Comparison of ENCODE assay signal across 1 cellular context in the genomic region with DNA sequence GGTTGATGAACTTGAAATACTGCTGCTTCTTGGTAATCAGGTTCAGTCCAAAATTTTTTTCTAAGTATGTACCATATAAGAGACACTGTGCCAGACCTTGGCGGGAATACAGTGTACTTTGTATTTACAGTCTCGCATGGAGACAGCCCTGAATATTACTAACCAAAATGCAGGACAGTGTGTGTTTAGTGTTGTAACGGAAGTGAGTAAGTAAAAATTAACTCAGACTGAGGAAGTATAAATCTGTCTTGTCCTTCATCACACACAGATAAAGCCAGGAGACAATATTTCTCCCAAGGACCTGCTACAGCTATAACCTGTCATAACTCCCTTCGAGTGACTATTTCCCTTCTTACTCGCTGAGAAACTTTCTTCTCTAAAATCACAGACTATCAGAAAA.
TF ChIP-seq lines count a peak whose summit lies in the region.

No MANE protein-coding gene starts in this region.

TF ChIP-seq in HepG2, 621 proteins besides CTCF, POLR2A, EP300 and RAD21 (continued from another document and continues in another):
- TF ChIP-seq, protein P1, sequence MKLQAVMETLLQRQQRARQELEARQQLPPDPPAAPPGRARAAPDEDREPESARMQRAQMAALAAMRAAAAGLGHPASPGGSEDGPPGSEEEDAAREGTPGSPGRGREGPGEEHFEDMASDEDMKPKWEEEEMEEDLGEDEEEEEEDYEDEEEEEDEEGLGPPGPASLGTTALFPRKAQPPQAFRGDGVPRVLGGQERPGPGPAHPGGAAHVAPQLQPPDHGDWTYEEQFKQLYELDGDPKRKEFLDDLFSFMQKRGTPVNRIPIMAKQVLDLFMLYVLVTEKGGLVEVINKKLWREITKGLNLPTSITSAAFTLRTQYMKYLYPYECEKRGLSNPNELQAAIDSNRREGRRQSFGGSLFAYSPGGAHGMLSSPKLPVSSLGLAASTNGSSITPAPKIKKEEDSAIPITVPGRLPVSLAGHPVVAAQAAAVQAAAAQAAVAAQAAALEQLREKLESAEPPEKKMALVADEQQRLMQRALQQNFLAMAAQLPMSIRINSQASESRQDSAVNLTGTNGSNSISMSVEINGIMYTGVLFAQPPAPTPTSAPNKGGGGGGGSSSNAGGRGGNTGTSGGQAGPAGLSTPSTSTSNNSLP (IDR thresholded peaks at IDR 0.05; ENCODE audit: low read depth, low read length) = peak; percentile 56; the same call in 1 of the 2 replicates
- TF ChIP-seq, protein P2, sequence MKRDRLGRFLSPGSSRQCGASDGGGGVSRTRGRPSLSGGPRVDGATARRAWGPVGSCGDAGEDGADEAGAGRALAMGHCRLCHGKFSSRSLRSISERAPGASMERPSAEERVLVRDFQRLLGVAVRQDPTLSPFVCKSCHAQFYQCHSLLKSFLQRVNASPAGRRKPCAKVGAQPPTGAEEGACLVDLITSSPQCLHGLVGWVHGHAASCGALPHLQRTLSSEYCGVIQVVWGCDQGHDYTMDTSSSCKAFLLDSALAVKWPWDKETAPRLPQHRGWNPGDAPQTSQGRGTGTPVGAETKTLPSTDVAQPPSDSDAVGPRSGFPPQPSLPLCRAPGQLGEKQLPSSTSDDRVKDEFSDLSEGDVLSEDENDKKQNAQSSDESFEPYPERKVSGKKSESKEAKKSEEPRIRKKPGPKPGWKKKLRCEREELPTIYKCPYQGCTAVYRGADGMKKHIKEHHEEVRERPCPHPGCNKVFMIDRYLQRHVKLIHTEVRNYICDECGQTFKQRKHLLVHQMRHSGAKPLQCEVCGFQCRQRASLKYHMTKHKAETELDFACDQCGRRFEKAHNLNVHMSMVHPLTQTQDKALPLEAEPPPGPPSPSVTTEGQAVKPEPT (CRISPR knock-in tag; IDR thresholded peaks at IDR 0.05; ENCODE audit: low read depth) = no peak
- TF ChIP-seq RXRB (CRISPR knock-in tag; IDR thresholded peaks at IDR 0.05; ENCODE audit: borderline replicate concordance) (peak; percentile 66), ZNF451 (CRISPR knock-in tag; IDR thresholded peaks at IDR 0.05) (no peak), FOSL2 (CRISPR knock-in tag; IDR thresholded peaks at IDR 0.05) (peak; percentile 70), SNAI1 (CRISPR knock-in tag; IDR thresholded peaks at IDR 0.05; ENCODE audit: borderline replicate concordance) (no peak), ZNF737 (CRISPR knock-in tag; IDR thresholded peaks at IDR 0.05; ENCODE audit: borderline replicate concordance) (no peak), BHLHE40 (IDR thresholded peaks at IDR 0.05; ENCODE audit: low read length) (no peak), ZNF556 (CRISPR knock-in tag; IDR thresholded peaks at IDR 0.05; ENCODE audit: borderline replicate concordance) (no peak), ZNF598 (CRISPR knock-in tag; IDR thresholded peaks at IDR 0.05; ENCODE audit: borderline replicate concordance) (no peak), XRCC5 (optimal IDR thresholded peaks at IDR 0.05; ENCODE audit: low read length) (no peak), TGIF2 (CRISPR knock-in tag; IDR thresholded peaks at IDR 0.05) (no peak), MATR3 (CRISPR knock-in tag; IDR thresholded peaks at IDR 0.05) (no peak), DNMT3B (CRISPR knock-in tag; conservative IDR thresholded peaks at IDR 0.05) (no peak), ADNP (CRISPR knock-in tag; IDR thresholded peaks at IDR 0.05) (no peak), GABPA (IDR thresholded peaks at IDR 0.05; ENCODE audit: low read depth, low read length) (no peak), GABPA (CRISPR knock-in tag; IDR thresholded peaks at IDR 0.05; ENCODE audit: low read depth) (peak; percentile 80), ZNF552 (CRISPR knock-in tag; IDR thresholded peaks at IDR 0.05; ENCODE audit: borderline replicate concordance) (no peak), PAWR (CRISPR knock-in tag; IDR thresholded peaks at IDR 0.05; ENCODE audit: borderline replicate concordance) (no peak), ZSCAN31 (CRISPR knock-in tag; IDR thresholded peaks at IDR 0.05; ENCODE audit: low read depth) (no peak), ZNF367 (CRISPR knock-in tag; IDR thresholded peaks at IDR 0.05; ENCODE audit: borderline replicate concordance) (no peak), ZNF773 (CRISPR knock-in tag; IDR thresholded peaks at IDR 0.05; ENCODE audit: borderline replicate concordance) (no peak), RXRA (CRISPR knock-in tag; IDR thresholded peaks at IDR 0.05) (no peak), U2AF2 (IDR thresholded peaks at IDR 0.05; ENCODE audit: low read depth, low read length) (no peak), RFX3 (CRISPR knock-in tag; IDR thresholded peaks at IDR 0.05) (no peak), ZNF484 (CRISPR knock-in tag; IDR thresholded peaks at IDR 0.05; ENCODE audit: borderline replicate concordance, low read depth) (no peak), TAF1 (CRISPR knock-in tag; IDR thresholded peaks at IDR 0.05) (no peak), PTBP1 (IDR thresholded peaks at IDR 0.05; ENCODE audit: low read depth, low read length, poor library complexity, severe bottlenecking) (no peak), ZNF891 (CRISPR knock-in tag; IDR thresholded peaks at IDR 0.05) (no peak), KAT8 (CRISPR knock-in tag; IDR thresholded peaks at IDR 0.05) (peak; percentile 51; the same call in 1 of the 2 replicates), HOXA7 (CRISPR knock-in tag; IDR thresholded peaks at IDR 0.05) (no peak), ZNF839 (CRISPR knock-in tag; IDR thresholded peaks at IDR 0.05; ENCODE audit: borderline replicate concordance) (no peak)
- TF ChIP-seq, protein P3, sequence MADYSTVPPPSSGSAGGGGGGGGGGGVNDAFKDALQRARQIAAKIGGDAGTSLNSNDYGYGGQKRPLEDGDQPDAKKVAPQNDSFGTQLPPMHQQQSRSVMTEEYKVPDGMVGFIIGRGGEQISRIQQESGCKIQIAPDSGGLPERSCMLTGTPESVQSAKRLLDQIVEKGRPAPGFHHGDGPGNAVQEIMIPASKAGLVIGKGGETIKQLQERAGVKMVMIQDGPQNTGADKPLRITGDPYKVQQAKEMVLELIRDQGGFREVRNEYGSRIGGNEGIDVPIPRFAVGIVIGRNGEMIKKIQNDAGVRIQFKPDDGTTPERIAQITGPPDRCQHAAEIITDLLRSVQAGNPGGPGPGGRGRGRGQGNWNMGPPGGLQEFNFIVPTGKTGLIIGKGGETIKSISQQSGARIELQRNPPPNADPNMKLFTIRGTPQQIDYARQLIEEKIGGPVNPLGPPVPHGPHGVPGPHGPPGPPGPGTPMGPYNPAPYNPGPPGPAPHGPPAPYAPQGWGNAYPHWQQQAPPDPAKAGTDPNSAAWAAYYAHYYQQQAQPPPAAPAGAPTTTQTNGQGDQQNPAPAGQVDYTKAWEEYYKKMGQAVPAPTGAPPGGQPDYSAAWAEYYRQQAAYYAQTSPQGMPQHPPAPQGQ (CRISPR knock-in tag; IDR thresholded peaks at IDR 0.05; ENCODE audit: borderline replicate concordance) = no peak
- TF ChIP-seq, protein P4, sequence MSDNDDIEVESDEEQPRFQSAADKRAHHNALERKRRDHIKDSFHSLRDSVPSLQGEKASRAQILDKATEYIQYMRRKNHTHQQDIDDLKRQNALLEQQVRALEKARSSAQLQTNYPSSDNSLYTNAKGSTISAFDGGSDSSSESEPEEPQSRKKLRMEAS (IDR thresholded peaks at IDR 0.05) = peak; percentile 76
- TF ChIP-seq, protein P5, sequence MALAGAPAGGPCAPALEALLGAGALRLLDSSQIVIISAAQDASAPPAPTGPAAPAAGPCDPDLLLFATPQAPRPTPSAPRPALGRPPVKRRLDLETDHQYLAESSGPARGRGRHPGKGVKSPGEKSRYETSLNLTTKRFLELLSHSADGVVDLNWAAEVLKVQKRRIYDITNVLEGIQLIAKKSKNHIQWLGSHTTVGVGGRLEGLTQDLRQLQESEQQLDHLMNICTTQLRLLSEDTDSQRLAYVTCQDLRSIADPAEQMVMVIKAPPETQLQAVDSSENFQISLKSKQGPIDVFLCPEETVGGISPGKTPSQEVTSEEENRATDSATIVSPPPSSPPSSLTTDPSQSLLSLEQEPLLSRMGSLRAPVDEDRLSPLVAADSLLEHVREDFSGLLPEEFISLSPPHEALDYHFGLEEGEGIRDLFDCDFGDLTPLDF (CRISPR knock-in tag; IDR thresholded peaks at IDR 0.05) = 0 out of 2 replicates have a peak, but pooled peaks have one; percentile 20
- TF ChIP-seq, protein P6, sequence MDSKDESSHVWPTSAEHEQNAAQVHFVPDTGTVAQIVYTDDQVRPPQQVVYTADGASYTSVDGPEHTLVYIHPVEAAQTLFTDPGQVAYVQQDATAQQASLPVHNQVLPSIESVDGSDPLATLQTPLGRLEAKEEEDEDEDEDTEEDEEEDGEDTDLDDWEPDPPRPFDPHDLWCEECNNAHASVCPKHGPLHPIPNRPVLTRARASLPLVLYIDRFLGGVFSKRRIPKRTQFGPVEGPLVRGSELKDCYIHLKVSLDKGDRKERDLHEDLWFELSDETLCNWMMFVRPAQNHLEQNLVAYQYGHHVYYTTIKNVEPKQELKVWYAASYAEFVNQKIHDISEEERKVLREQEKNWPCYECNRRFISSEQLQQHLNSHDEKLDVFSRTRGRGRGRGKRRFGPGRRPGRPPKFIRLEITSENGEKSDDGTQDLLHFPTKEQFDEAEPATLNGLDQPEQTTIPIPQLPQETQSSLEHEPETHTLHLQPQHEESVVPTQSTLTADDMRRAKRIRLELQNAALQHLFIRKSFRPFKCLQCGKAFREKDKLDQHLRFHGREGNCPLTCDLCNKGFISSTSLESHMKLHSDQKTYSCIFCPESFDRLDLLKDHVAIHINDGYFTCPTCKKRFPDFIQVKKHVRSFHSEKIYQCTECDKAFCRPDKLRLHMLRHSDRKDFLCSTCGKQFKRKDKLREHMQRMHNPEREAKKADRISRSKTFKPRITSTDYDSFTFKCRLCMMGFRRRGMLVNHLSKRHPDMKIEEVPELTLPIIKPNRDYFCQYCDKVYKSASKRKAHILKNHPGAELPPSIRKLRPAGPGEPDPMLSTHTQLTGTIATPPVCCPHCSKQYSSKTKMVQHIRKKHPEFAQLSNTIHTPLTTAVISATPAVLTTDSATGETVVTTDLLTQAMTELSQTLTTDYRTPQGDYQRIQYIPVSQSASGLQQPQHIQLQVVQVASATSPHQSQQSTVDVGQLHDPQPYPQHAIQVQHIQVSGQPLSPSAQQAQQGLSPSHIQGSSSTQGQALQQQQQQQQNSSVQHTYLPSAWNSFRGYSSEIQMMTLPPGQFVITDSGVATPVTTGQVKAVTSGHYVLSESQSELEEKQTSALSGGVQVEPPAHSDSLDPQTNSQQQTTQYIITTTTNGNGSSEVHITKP (CRISPR knock-in tag; IDR thresholded peaks at IDR 0.05; ENCODE audit: low read depth) = no peak
- TF ChIP-seq, protein P7, sequence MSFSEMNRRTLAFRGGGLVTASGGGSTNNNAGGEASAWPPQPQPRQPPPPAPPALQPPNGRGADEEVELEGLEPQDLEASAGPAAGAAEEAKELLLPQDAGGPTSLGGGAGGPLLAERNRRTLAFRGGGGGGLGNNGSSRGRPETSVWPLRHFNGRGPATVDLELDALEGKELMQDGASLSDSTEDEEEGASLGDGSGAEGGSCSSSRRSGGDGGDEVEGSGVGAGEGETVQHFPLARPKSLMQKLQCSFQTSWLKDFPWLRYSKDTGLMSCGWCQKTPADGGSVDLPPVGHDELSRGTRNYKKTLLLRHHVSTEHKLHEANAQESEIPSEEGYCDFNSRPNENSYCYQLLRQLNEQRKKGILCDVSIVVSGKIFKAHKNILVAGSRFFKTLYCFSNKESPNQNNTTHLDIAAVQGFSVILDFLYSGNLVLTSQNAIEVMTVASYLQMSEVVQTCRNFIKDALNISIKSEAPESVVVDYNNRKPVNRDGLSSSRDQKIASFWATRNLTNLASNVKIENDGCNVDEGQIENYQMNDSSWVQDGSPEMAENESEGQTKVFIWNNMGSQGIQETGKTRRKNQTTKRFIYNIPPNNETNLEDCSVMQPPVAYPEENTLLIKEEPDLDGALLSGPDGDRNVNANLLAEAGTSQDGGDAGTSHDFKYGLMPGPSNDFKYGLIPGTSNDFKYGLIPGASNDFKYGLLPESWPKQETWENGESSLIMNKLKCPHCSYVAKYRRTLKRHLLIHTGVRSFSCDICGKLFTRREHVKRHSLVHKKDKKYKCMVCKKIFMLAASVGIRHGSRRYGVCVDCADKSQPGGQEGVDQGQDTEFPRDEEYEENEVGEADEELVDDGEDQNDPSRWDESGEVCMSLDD (CRISPR knock-in tag; IDR thresholded peaks at IDR 0.05; ENCODE audit: borderline replicate concordance) = no peak
- TF ChIP-seq, protein P8, sequence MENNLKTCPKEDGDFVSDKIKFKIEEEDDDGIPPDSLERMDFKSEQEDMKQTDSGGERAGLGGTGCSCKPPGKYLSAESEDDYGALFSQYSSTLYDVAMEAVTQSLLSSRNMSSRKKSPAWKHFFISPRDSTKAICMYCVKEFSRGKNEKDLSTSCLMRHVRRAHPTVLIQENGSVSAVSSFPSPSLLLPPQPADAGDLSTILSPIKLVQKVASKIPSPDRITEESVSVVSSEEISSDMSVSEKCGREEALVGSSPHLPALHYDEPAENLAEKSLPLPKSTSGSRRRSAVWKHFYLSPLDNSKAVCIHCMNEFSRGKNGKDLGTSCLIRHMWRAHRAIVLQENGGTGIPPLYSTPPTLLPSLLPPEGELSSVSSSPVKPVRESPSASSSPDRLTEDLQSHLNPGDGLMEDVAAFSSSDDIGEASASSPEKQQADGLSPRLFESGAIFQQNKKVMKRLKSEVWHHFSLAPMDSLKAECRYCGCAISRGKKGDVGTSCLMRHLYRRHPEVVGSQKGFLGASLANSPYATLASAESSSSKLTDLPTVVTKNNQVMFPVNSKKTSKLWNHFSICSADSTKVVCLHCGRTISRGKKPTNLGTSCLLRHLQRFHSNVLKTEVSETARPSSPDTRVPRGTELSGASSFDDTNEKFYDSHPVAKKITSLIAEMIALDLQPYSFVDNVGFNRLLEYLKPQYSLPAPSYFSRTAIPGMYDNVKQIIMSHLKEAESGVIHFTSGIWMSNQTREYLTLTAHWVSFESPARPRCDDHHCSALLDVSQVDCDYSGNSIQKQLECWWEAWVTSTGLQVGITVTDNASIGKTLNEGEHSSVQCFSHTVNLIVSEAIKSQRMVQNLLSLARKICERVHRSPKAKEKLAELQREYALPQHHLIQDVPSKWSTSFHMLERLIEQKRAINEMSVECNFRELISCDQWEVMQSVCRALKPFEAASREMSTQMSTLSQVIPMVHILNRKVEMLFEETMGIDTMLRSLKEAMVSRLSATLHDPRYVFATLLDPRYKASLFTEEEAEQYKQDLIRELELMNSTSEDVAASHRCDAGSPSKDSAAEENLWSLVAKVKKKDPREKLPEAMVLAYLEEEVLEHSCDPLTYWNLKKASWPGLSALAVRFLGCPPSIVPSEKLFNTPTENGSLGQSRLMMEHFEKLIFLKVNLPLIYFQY (CRISPR knock-in tag; IDR thresholded peaks at IDR 0.05; ENCODE audit: borderline replicate concordance) = no peak
- TF ChIP-seq, protein P9, sequence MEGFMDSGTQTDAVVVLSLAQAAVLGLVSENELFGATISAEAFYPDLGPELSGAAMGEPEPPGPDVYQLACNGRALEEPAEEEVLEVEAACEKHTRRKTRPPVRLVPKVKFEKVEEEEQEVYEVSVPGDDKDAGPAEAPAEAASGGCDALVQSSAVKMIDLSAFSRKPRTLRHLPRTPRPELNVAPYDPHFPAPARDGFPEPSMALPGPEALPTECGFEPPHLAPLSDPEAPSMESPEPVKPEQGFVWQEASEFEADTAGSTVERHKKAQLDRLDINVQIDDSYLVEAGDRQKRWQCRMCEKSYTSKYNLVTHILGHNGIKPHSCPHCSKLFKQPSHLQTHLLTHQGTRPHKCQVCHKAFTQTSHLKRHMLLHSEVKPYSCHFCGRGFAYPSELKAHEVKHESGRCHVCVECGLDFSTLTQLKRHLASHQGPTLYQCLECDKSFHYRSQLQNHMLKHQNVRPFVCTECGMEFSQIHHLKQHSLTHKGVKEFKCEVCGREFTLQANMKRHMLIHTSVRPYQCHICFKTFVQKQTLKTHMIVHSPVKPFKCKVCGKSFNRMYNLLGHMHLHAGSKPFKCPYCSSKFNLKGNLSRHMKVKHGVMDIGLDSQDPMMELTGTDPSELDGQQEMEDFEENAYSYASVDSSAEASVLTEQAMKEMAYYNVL (CRISPR knock-in tag; IDR thresholded peaks at IDR 0.05; ENCODE audit: borderline replicate concordance) = no peak
